ENCODE assay signal across 8 cellular contexts in genomic region chrX:63169416-63169815, GRCh38.
DNase-seq lines count a peak whose midpoint lies in the region; ATAC-seq and TF ChIP-seq lines count a peak whose summit lies in the region.
"Not testable (repeated sequence)": the region's sequence is repeated elsewhere in the genome, so short reads cannot be mapped to it uniquely, and the experiment has no call there.

No MANE protein-coding gene starts in this region.

- not testable (repeated sequence) for H3K36me3 ChIP-seq in mucosa of descending colon (ENCODE audit: low read depth)

- not testable (repeated sequence) for H3K27me3 Mint-ChIP-seq in WTC11 (ENCODE audit: low read depth)

- CTCF ChIA-PET in WTC11 (lab: Charles Lee) = not testable (repeated sequence)

- intact Hi-C loops in mucosa of descending colon (cut with DNase I, micrococcal nuclease) = not testable (repeated sequence)

- ATAC-seq in GM18517 (IDR thresholded peaks at IDR 0.05; ENCODE audit: unreplicated experiment) = peak; percentile 69
- ATAC-seq in GM19023 (IDR thresholded peaks at IDR 0.05; ENCODE audit: unreplicated experiment) = peak; percentile 68
- peak; percentile 61 for ATAC-seq in GM21529 (IDR thresholded peaks at IDR 0.05; ENCODE audit: unreplicated experiment)
- ATAC-seq in HG02759 (IDR thresholded peaks at IDR 0.05; ENCODE audit: unreplicated experiment) = peak; percentile 71
- peak; percentile 47 for ATAC-seq in HG03025 (IDR thresholded peaks at IDR 0.05; ENCODE audit: low FRiP score, unreplicated experiment)
- ATAC-seq in HG03354 (IDR thresholded peaks at IDR 0.05; ENCODE audit: poor library complexity, severe bottlenecking, unreplicated experiment) = peak; percentile 84
- ATAC-seq in WTC11 = peak; percentile 86
- ATAC-seq in mucosa of descending colon = peak; percentile 26

- H3K4me1 ChIP-seq in mucosa of descending colon (ENCODE audit: low read depth) = not testable (repeated sequence)

- TF ChIP-seq CTCF in WTC11 (IDR thresholded peaks at IDR 0.05); mucosa of descending colon (IDR thresholded peaks at IDR 0.05): not testable (repeated sequence)

- not testable (repeated sequence) for H3K27ac Mint-ChIP-seq in WTC11

- not testable (repeated sequence) for H3K9me3 Mint-ChIP-seq in WTC11

- not testable (repeated sequence) for H3K4me3 ChIP-seq in mucosa of descending colon

- H3K4me3 Mint-ChIP-seq in WTC11 = not testable (repeated sequence)

- not testable (repeated sequence) for H3K4me1 Mint-ChIP-seq in WTC11

- POLR2A ChIA-PET in WTC11 (lab: Charles Lee) = not testable (repeated sequence)

- not testable (repeated sequence) for DNase-seq in WTC11 (ENCODE audit: low spot score); mucosa of descending colon

- not testable (repeated sequence) for H3K9me3 ChIP-seq in mucosa of descending colon

- H3K36me3 Mint-ChIP-seq in WTC11 = not testable (repeated sequence)

Comparison
In these comparisons a context has a peak if more than half of its experiments do, and no peak if none do; other contexts are left out.
1. ATAC-seq: peak in every context shown above with its lines; median percentile 86 in WTC11; 84 in HG03354; 71 in HG02759; 69 in GM18517; 68 in GM19023; 61 in GM21529; 47 in HG03025; 26 in mucosa of descending colon.